In genomic region chr2:241853651-241854341, GRCh38 we compare ENCODE assay signal across 10 cellular contexts. TPM values are rescaled to one million over a fixed set of nuclear protein-coding genes. Genes with fewer than 3 reads are reported as not detected.
A peak's percentile ranks its signal among the peaks of the same experiment; 100 is the strongest.
DNase-seq lines count a peak whose midpoint lies in the region; ATAC-seq and TF ChIP-seq lines count a peak whose summit lies in the region.
"Had no signal": no experiment of that assay in that cellular context is flagged by ENCODE, and none has a peak within 500 bp of the region (broad histone marks: within the 10 kb centered on the region; RNA-seq: fewer than 3 reads in every experiment).

No MANE protein-coding gene starts in this region.

- H3K27me3 Mint-ChIP-seq in CD14-positive monocyte (ENCODE audit: low read depth in 3 of 3) = peaks cover 0 to 9% (median 0%) of the 10 kb centered on the region in 3 donors

- H3K4me3 Mint-ChIP-seq in CD14-positive monocyte = no peak overlapping the region

- TF ChIP-seq CTCF in CD14-positive monocyte (IDR thresholded peaks at IDR 0.05) = no peak

- peak; percentile 74 for DNase-seq in CD14-positive monocyte (ENCODE audit: low spot score)
- peak; percentile 69 for DNase-seq in H4 (ENCODE audit: low spot score)
- peak; percentile 84 for DNase-seq in astrocyte of the hippocampus (ENCODE audit: low read depth, low spot score)
- DNase-seq in myocyte (ENCODE audit: low read depth) = peak; percentile 93
- DNase-seq in NCI-H2227 (lab: John Stamatoyannopoulos, UW; ENCODE audit: unreplicated experiment) = no peak
- no peak for DNase-seq in iPS-NIHi7 (ENCODE audit: extremely low spot score)
- DNase-seq: NCI-H446 treated with DMSO at 0.1 percent for 48 hours had no signal

- no peaks in the 10 kb centered on the region for H3K4me1 Mint-ChIP-seq in CD14-positive monocyte

- intact Hi-C loops in CD14-positive monocyte (cut with micrococcal nuclease) = no loop called here

- H3K9me3 Mint-ChIP-seq in CD14-positive monocyte = peaks cover 0 to 3% (median 0%) of the 10 kb centered on the region in 7 donors

- H3K27ac Mint-ChIP-seq in CD14-positive monocyte = peak overlapping the region in 2 of 7 donors; percentile 18 to 49

- H3K36me3 Mint-ChIP-seq in CD14-positive monocyte = no peaks in the 10 kb centered on the region

- ATAC-seq in HG02571 (IDR thresholded peaks at IDR 0.05; ENCODE audit: unreplicated experiment) (no peak), esophagus mucosa (no peak)

RNA-seq across cellular contexts. Expression of gene PDCD1, which starts 4.9 kb away (rescaled TPM):
- polyA plus RNA-seq in CD14-positive monocyte = under 1 TPM in 1 of 2 donors, not detected in 1; 0.08 TPM
- not detected in 2 replicates for total RNA-seq in H4 (2014; rRNA removed; shearing (Covaris generic))
- total RNA-seq in myocyte = 0.16 TPM in 1 of 2 replicates, not detected in the other
- polyA plus RNA-seq in myocyte (2012) = not detected
- total RNA-seq in esophagus mucosa = 0.20 TPM

RNA-seq across cellular contexts. Expression of gene RTP5, which starts 15.7 kb away (rescaled TPM):
- not detected for polyA plus RNA-seq in CD14-positive monocyte
- not detected in 2 replicates for total RNA-seq in H4 (2014; rRNA removed; shearing (Covaris generic))
- total RNA-seq in myocyte (0.08 TPM in 1 of 2 replicates, not detected in the other), esophagus mucosa (not detected)
- not detected for polyA plus RNA-seq in myocyte (2012)

RNA-seq across cellular contexts. Expression of gene NEU4, which starts 44.8 kb away (rescaled TPM):
- polyA plus RNA-seq in CD14-positive monocyte = under 1 TPM; 0.26 to 0.99 TPM
- total RNA-seq in H4 (2014; rRNA removed; shearing (Covaris generic)) = not detected in 2 replicates
- 3.2 and 30.5 TPM in 2 replicates for total RNA-seq in myocyte
- 0.68 TPM for polyA plus RNA-seq in myocyte (2012)
- not detected for total RNA-seq in esophagus mucosa
- total RNA-seq: activated CD8-positive, alpha-beta memory T cell treated with anti-CD3 and anti-CD28 coated beads for 36 hours had no signal

Comparison
In these comparisons a context has a peak if more than half of its experiments do, and no peak if none do; other contexts are left out.
1. DNase-seq: peak in CD14-positive monocyte (single experiment), H4 (single experiment), astrocyte of the hippocampus (single experiment) and myocyte (single experiment); none in NCI-H2227 (single experiment) and iPS-NIHi7 (single experiment).